Comparison of ENCODE assay signal across 1 cellular context in the genomic region with DNA sequence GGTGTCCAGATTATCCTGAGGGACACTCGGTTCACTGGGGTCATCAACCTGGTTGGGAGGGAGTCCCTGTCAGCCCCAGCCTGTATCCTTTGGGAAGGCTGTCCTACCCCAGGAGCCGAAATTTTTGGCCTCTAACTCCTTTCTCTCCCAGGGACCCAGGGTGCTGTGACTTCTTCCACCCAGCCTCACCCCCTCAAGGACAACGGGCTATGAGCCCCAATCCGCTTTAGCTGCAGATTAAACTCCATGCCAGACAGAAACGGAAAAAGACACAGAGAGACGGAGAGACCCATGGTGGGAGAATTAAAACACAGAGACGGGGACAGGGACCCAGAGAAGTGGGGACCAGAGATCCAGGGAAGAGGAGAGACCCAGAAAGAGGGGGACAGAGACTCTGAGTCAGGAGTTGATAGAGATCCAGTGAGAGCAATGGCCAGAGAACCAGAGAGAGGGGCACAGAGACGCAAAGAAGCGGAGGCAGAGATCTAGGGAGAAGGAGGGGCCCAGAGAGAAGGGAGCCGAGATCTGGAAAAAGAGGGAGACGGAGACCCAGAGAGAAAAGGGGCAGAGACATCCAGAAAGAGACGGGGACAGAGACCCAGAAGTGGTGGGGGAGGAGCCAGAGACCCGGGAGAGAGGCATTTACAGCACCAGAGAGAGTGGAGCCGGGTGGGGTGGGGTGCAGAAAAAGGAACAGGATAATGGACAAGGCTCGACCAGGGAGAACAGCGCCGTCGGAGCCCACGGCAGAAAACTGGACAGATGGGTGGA.
TF ChIP-seq lines count a peak whose summit lies in the region.

No MANE protein-coding gene starts in this region.

TF ChIP-seq in HepG2, 621 proteins besides CTCF, POLR2A, EP300 and RAD21:
- no peak for TF ChIP-seq SMARCE1 (IDR thresholded peaks at IDR 0.05; ENCODE audit: borderline replicate concordance)
- TF ChIP-seq ZNF10 (CRISPR knock-in tag; IDR thresholded peaks at IDR 0.05; ENCODE audit: borderline replicate concordance, low read depth), result no peak
- peak; percentile 66; the same call in 1 of the 2 replicates for TF ChIP-seq EZH2 (conservative IDR thresholded peaks at IDR 0.05; ENCODE audit: low read depth, low read length)
- TF ChIP-seq FOXP4 (CRISPR knock-in tag; IDR thresholded peaks at IDR 0.05), result no peak
- TF ChIP-seq ZFY (CRISPR knock-in tag; IDR thresholded peaks at IDR 0.05), result no peak
- no peak for TF ChIP-seq MIXL1 (CRISPR knock-in tag; IDR thresholded peaks at IDR 0.05)
- no peak for TF ChIP-seq ZNF496 (CRISPR knock-in tag; IDR thresholded peaks at IDR 0.05; ENCODE audit: insufficient replicate concordance)
- no peak for TF ChIP-seq FOSL2 (CRISPR knock-in tag; IDR thresholded peaks at IDR 0.05)
